Comparison of ENCODE assay signal across 10 cellular contexts in genomic region chr3:13378155-13378554, GRCh38. TPM values are rescaled to one million over a fixed set of nuclear protein-coding genes. Genes with fewer than 3 reads are reported as not detected.
DNase-seq lines count a peak whose midpoint lies in the region; ATAC-seq and TF ChIP-seq lines count a peak whose summit lies in the region.
"Had no signal": no experiment of that assay in that cellular context is flagged by ENCODE, and none has a peak within 500 bp of the region (broad histone marks: within the 10 kb centered on the region; RNA-seq: fewer than 3 reads in every experiment).

No MANE protein-coding gene starts in this region.

- ATAC-seq in GM21529 (IDR thresholded peaks at IDR 0.05; ENCODE audit: unreplicated experiment) (peak; percentile 90), foreskin keratinocyte (peak; percentile 14)
- ATAC-seq: upper lobe of right lung had no signal

- peaks cover 26% of the 10 kb centered on the region for H3K27me3 ChIP-seq in foreskin keratinocyte
- H3K27me3 ChIP-seq: upper lobe of right lung had no signal

- no peak for TF ChIP-seq CTCF in foreskin keratinocyte (conservative IDR thresholded peaks at IDR 0.05)

- H3K27ac ChIP-seq in foreskin keratinocyte, result no peak overlapping the region
- H3K27ac ChIP-seq: upper lobe of right lung had no signal

- no peaks in the 10 kb centered on the region for H3K4me1 ChIP-seq in foreskin keratinocyte
- H3K4me1 ChIP-seq: upper lobe of right lung had no signal

- DNase-seq in EH (ENCODE audit: low read depth) (peak; percentile 57), HK-2 (ENCODE audit: unreplicated experiment) (peak; percentile 29), foreskin keratinocyte (no peak), cerebellar cortex (ENCODE audit: low spot score) (no peak), NCI-H2196 treated with DMSO at 0.1 percent for 48 hours (lab: John Stamatoyannopoulos, UW; ENCODE audit: unreplicated experiment) (no peak), activated gamma-delta T cell (lab: John Stamatoyannopoulos, UW) (no peak), COR-L47 (lab: John Stamatoyannopoulos, UW) (no peak)
- DNase-seq: NCI-H2171, upper lobe of right lung had no signal

RNA-seq across cellular contexts. Expression of gene NUP210, which starts 42.0 kb away (rescaled TPM):
- not detected in 2 replicates for total RNA-seq in foreskin keratinocyte
- polyA plus RNA-seq in foreskin keratinocyte, result not detected in 2 replicates

Comparison
In these comparisons a context has a peak if more than half of its experiments do, and no peak if none do; other contexts are left out.
1. DNase-seq: peak in EH (single experiment) and HK-2 (single experiment); none in foreskin keratinocyte (0 of 2), cerebellar cortex (single experiment), NCI-H2196 treated with DMSO at 0.1 percent for 48 hours (single experiment), activated gamma-delta T cell (single experiment) and COR-L47 (single experiment).